9 cellular contexts compared by ENCODE assay signal in the genomic region with DNA sequence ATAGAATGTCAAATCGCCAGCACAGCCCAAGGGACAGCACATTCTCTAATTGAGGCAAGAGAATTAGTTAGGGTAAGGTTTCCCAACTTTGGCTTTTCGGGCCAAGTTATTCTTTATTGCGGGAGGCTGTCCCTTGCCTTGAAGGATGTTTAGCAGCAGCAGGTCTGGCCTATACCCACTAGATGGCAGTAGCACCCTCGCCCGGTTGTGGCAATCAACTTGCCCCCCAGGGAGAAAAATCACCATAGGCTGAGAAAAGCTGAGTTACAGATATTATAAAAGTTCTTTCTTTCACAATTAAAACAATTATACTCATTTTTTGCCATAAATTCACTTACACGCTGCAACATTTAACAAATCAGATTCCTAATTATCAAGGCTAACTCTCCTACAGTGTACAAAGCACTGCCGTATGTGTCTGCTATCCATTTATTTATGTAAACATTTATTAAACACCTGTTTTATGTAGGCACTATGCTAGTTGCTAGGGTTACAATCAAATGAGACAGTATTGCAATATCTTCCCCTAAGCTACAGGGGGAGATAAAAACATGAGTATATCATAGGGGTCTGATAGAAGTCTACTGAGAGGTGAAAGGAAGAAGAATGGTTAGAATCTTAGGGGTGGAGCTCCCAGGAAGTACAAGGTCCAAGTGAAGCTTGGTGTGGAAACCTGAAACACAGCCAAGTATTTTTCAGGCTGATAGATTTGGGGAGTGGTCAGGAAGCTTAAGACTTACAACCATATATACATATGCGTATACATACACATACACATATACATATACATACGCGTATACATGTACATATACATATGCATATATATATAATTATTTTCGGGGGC.
DNase-seq lines count a peak whose midpoint lies in the region; ATAC-seq and TF ChIP-seq lines count a peak whose summit lies in the region.
"Had no signal": no experiment of that assay in that cellular context is flagged by ENCODE, and none has a peak within 500 bp of the region (broad histone marks: within the 10 kb centered on the region; RNA-seq: fewer than 3 reads in every experiment).

No MANE protein-coding gene starts in this region.

- no peaks in the 10 kb centered on the region for H3K27me3 ChIP-seq in adrenal gland
- H3K27me3 ChIP-seq in lower lobe of right lung (ENCODE audit: low read depth) = no peaks in the 10 kb centered on the region

- no peaks in the 10 kb centered on the region for H3K4me1 ChIP-seq in adrenal gland (replicated peaks in 1 of 2)
- H3K4me1 ChIP-seq in lower lobe of right lung = peaks cover 7% of the 10 kb centered on the region

- WGBS in adrenal gland, 4 donors = 64 to 80% (median 68%) methylated on average over 11 of the region's 11 CpGs

- H3K36me3 Mint-ChIP-seq in T-helper 2 cell treated with Interferon-gamma antibody and Interleukin-4, amounts not matched to agents 5 μg/mL and 100 μg/mL, for 36 hours (ENCODE audit: low read depth) = no peaks in the 10 kb centered on the region

- no peaks in the 10 kb centered on the region for H3K9me3 Mint-ChIP-seq in T-helper 2 cell treated with Interferon-gamma antibody and Interleukin-4, amounts not matched to agents 5 μg/mL and 100 μg/mL, for 36 hours
- H3K9me3 Mint-ChIP-seq: T-helper 1 cell treated with Interleukin-12 subunit alpha and Interleukin-12 subunit beta and Interleukin-4 antibody, amounts not matched to agents 30 μg/mL and 1 μg/mL, for 36 hours had no signal

- H3K4me3 ChIP-seq in adrenal gland = no peak overlapping the region
- H3K4me3 ChIP-seq in lower lobe of right lung = no peak overlapping the region

- H3K4me1 Mint-ChIP-seq in T-helper 2 cell treated with Interferon-gamma antibody and Interleukin-4, amounts not matched to agents 5 μg/mL and 100 μg/mL, for 36 hours (ENCODE audit: low read depth) = peaks cover 3% of the 10 kb centered on the region

- H3K36me3 ChIP-seq in adrenal gland (replicated peaks in 1 of 2) (no peaks in the 10 kb centered on the region), lower lobe of right lung (no peaks in the 10 kb centered on the region)

- intact Hi-C loops in adrenal gland (cut with DNase I) = no loop called here
- intact Hi-C loops in lower lobe of right lung (cut with DNase I) = no loop called here

- no peak overlapping the region for H3K27ac Mint-ChIP-seq in T-helper 2 cell treated with Interferon-gamma antibody and Interleukin-4, amounts not matched to agents 5 μg/mL and 100 μg/mL, for 36 hours
- H3K27ac Mint-ChIP-seq: T-helper 1 cell treated with Interleukin-12 subunit alpha and Interleukin-12 subunit beta and Interleukin-4 antibody, amounts not matched to agents 30 μg/mL and 1 μg/mL, for 36 hours had no signal

- peak; percentile 55 to 80 for ATAC-seq in lower lobe of right lung

- H3K27ac ChIP-seq in adrenal gland (no peak overlapping the region), lower lobe of right lung (no peak overlapping the region)

- TF ChIP-seq CTCF in adrenal gland (IDR thresholded peaks at IDR 0.05) (peak; percentile 24 to 66 (median 44)), lower lobe of right lung (IDR thresholded peaks at IDR 0.05) (peak; percentile 63)

- DNase-seq in DMS114 treated with DMSO at 0.1 percent for 48 hours (lab: John Stamatoyannopoulos, UW; ENCODE audit: unreplicated experiment) (peak; percentile 0), GM19240 (ENCODE audit: insufficient read length, low spot score) (peak; percentile 1), HK-2 (ENCODE audit: unreplicated experiment) (peak; percentile 13), adrenal gland (peak in 5 of 7 donors; percentile 32 to 53 (median 40)), lower lobe of right lung (no peak), NCI-H2227 (lab: John Stamatoyannopoulos, UW; ENCODE audit: unreplicated experiment) (no peak), NCI-H2029 treated with DMSO at 0.1 percent for 48 hours (lab: John Stamatoyannopoulos, UW) (no peak)
- DNase-seq in T-helper 2 cell treated with Interferon-gamma antibody and Interleukin-4, amounts not matched to agents 5 μg/mL and 100 μg/mL, for 36 hours (ENCODE audit: low spot score) = no peak

- H3K4me3 Mint-ChIP-seq in T-helper 2 cell treated with Interferon-gamma antibody and Interleukin-4, amounts not matched to agents 5 μg/mL and 100 μg/mL, for 36 hours = no peak overlapping the region
- H3K4me3 Mint-ChIP-seq: T-helper 1 cell treated with Interleukin-12 subunit alpha and Interleukin-12 subunit beta and Interleukin-4 antibody, amounts not matched to agents 30 μg/mL and 1 μg/mL, for 36 hours had no signal

- H3K9me3 ChIP-seq in adrenal gland (replicated peaks in 1 of 3) (no peaks in the 10 kb centered on the region), lower lobe of right lung (no peaks in the 10 kb centered on the region)

- TF ChIP-seq POLR2A in adrenal gland (IDR thresholded peaks at IDR 0.05) = no peak

- H3K27me3 Mint-ChIP-seq in T-helper 2 cell treated with Interferon-gamma antibody and Interleukin-4, amounts not matched to agents 5 μg/mL and 100 μg/mL, for 36 hours (ENCODE audit: low read depth) = no peaks in the 10 kb centered on the region

Comparison
In these comparisons a context has a peak if more than half of its experiments do, and no peak if none do; other contexts are left out.
1. DNase-seq: peak in DMS114 treated with DMSO at 0.1 percent for 48 hours (single experiment), GM19240 (single experiment), HK-2 (single experiment) and adrenal gland (5 of 7); none in lower lobe of right lung (single experiment), T-helper 2 cell treated with Interferon-gamma antibody and Interleukin-4, amounts not matched to agents 5 μg/mL and 100 μg/mL, for 36 hours (single experiment), NCI-H2227 (single experiment) and NCI-H2029 treated with DMSO at 0.1 percent for 48 hours (single experiment).